In the genomic region with DNA sequence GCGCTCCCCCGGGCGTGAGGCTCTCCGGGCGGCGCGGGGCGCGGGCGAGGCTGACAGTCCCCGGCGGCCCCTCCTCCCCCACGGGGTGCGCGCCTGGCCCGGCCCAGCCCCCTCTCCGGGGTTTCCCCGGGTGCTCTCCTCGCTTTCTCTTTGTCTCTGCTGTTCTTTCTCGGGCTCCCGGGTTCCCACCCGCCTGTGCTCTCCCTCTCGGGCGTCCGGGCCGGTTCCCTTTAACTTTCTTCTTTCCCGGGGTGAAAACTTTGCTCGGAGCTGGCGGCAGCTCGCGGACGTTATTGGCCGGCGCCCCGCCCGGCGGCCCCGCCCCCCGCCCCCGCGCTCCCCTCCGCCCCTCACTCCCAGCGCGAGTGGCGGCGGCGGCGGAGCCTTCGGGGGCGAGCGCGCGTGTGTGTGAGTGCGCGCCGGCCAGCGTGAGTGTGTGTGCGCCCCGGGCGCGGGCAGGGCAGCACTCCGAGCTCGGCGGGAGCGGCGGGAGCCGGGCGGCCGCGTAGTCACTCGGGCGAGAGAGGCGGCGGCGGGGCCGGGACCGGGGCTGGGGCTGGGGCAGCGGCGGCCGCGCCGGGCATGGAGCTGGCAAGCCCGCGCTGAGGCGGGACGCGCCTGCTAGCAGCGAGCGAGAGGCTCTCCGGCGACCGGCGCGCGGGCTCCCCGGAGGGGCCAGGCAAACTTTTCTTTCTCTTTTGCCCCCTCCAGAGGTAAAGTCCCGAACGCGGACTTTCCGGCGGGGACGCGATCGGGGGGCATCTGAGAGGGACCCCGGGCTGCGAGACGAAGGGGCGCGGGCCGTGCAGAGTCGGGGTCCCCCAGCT, we compare ENCODE assay signal across 8 cellular contexts. TPM values are rescaled to one million over a fixed set of nuclear protein-coding genes. Genes with fewer than 3 reads are reported as not detected.
A peak's percentile ranks its signal among the peaks of the same experiment; 100 is the strongest.
DNase-seq lines count a peak whose midpoint lies in the region; ATAC-seq and TF ChIP-seq lines count a peak whose summit lies in the region.

Gene NTN1, plus strand, starts transcription at position 353 of the 827 bp plus-strand sequence. CDS start 864 bp downstream, outside the sequence.

- peak within 1 kb of the TSS; percentile 91 for H3K4me2 ChIP-seq in HCT116 (ENCODE audit: low read length)

- H3K79me2 ChIP-seq in HCT116 (ENCODE audit: insufficient read depth, low read length): no peaks in the 10 kb centered on the region

- H3K4me1 Mint-ChIP-seq in activated naive CD4-positive, alpha-beta T cell treated with anti-CD3 and anti-CD28 coated beads, Interleukin-2, amount 50 U/mL, for 24 hours: peaks cover 17% of the 10 kb centered on the region
- H3K4me1 Mint-ChIP-seq in progenitor cell of endocrine pancreas (ENCODE audit: low read depth): peaks cover 2% of the 10 kb centered on the region

- H2AFZ ChIP-seq in HCT116 (ENCODE audit: low read depth, low read length, poor library complexity, severe bottlenecking): peak within 1 kb of the TSS; percentile 82

- H3K9ac ChIP-seq in HCT116 (ENCODE audit: low read length): peak within 1 kb of the TSS; percentile 46

- H3K27ac ChIP-seq in HCT116 (ENCODE audit: low read depth, low read length) (peak within 1 kb of the TSS; percentile 22; the same call in 1 of the 2 replicates), uterus (peak within 1 kb of the TSS; percentile 67 to 71)

- H3K27me3 Mint-ChIP-seq in activated naive CD4-positive, alpha-beta T cell treated with anti-CD3 and anti-CD28 coated beads, Interleukin-2, amount 50 U/mL, for 24 hours: peaks cover 39% of the 10 kb centered on the region
- H3K27me3 Mint-ChIP-seq in progenitor cell of endocrine pancreas: peaks cover 58% of the 10 kb centered on the region

- H3K9me2 ChIP-seq in HCT116 (ENCODE audit: insufficient read depth): no peaks in the 10 kb centered on the region

- H3K36me3 ChIP-seq in HCT116 (ENCODE audit: control insufficient read depth in 1 of 2, insufficient read depth in 2 of 2, low read length in 2 of 2) (no peaks in the 10 kb centered on the region), uterus (no peaks in the 10 kb centered on the region)

- H3K9me3 ChIP-seq in HCT116 (ENCODE audit: control insufficient read depth in 1 of 2, insufficient read depth in 1 of 2, low read depth in 1 of 2, low read length in 2 of 2) (no peaks in the 10 kb centered on the region), uterus (no peaks in the 10 kb centered on the region)

- no TSS peak for BruUV-seq in HCT116 (replicated peaks; lab: Mats Ljungman, UMichigan)

- no peak for TF ChIP-seq RAD21 in HCT116 (IDR thresholded peaks at IDR 0.05; ENCODE audit: low read depth)

- no peaks in the 10 kb centered on the region for H4K20me1 ChIP-seq in HCT116 (ENCODE audit: insufficient read depth)

- no peak for TF ChIP-seq CTCF in HCT116 (IDR thresholded peaks at IDR 0.05 in 2 of 3, conservative IDR thresholded peaks at IDR 0.05 in 1 of 3; ENCODE audit: borderline replicate concordance in 1 of 3, insufficient read depth in 1 of 3, low read depth in 2 of 3, low read length in 2 of 3)
- TF ChIP-seq CTCF in progenitor cell of endocrine pancreas (IDR thresholded peaks at IDR 0.05; ENCODE audit: unreplicated experiment): no peak
- TF ChIP-seq CTCF in uterus (IDR thresholded peaks at IDR 0.05): no peak

- ATAC-seq in HCT116: peak; percentile 82

- peaks cover 12 to 26% of the 10 kb centered on the region in 2 experiments; a peak in 3 of 4 replicates for H3K4me1 ChIP-seq in HCT116 (ENCODE audit: control insufficient read depth in 1 of 2, insufficient read depth in 2 of 2, low read length in 2 of 2)
- H3K4me1 ChIP-seq in uterus: peaks cover 0 to 8% of the 10 kb centered on the region in 2 donors

- DNase-seq in EH (ENCODE audit: low read depth): peak; percentile 21
- DNase-seq in HCT116 (ENCODE audit: low read depth, low spot score): no peak
- peak; percentile 74 for DNase-seq in OCI-M1 (lab: John Stamatoyannopoulos, UW)
- no peak for DNase-seq in cardiac septum (ENCODE audit: low spot score)
- DNase-seq in progenitor cell of endocrine pancreas (ENCODE audit: low spot score, unreplicated experiment): peak; percentile 46
- peak; percentile 54 to 55 for DNase-seq in uterus
- DNase-seq in GOT3 (lab: John Stamatoyannopoulos, UW): no peak

- H3K36me3 Mint-ChIP-seq in activated naive CD4-positive, alpha-beta T cell treated with anti-CD3 and anti-CD28 coated beads, Interleukin-2, amount 50 U/mL, for 24 hours: no peaks in the 10 kb centered on the region
- H3K36me3 Mint-ChIP-seq in progenitor cell of endocrine pancreas (ENCODE audit: insufficient read depth): no peaks in the 10 kb centered on the region

- RAD21 ChIA-PET in HCT116 (lab: Charles Lee; ENCODE audit: low non-redundant PET in 1 of 2, low total read pairs in 2 of 2, uncharacterized antibody in 2 of 2, unreplicated experiment in 2 of 2): no interaction called here

- TF ChIP-seq POLR2A in HCT116 (IDR thresholded peaks at IDR 0.05; ENCODE audit: borderline replicate concordance, extremely low read depth, insufficient read depth, insufficient read length) (no peak), uterus (IDR thresholded peaks at IDR 0.05) (peak in 1 of 2 donors; percentile 27)

- intact Hi-C loops in HCT116 (cut with micrococcal nuclease): no loop called here
- intact Hi-C loops in cardiac septum (cut with DNase I): loop anchor here (5.0 kb wide), 2 partner anchors 46 to 221 kb away; no protein-coding TSS in a partner anchor
- intact Hi-C loops in uterus (cut with DNase I; ENCODE audit: low total_unique reads): no loop called here

- H3K4me3 ChIP-seq in HCT116 (replicated peaks in 1 of 2; ENCODE audit: low read depth in 1 of 2, low read length in 2 of 2): peak within 1 kb of the TSS; percentile 47 to 60
- H3K4me3 ChIP-seq in uterus: peak within 1 kb of the TSS; percentile 48 to 58

- CTCF ChIA-PET in HCT116 (lab: Charles Lee): no interaction called here

- H3K27me3 ChIP-seq in HCT116 (ENCODE audit: insufficient read depth, low read length): peaks cover 3% of the 10 kb centered on the region; the same call in 1 of the 2 replicates
- H3K27me3 ChIP-seq in uterus: peaks cover 0 to 2% of the 10 kb centered on the region in 2 donors

- POLR2A ChIA-PET in HCT116 (lab: Charles Lee): no interaction called here

- no peaks in the 10 kb centered on the region for H3K9me3 Mint-ChIP-seq in activated naive CD4-positive, alpha-beta T cell treated with anti-CD3 and anti-CD28 coated beads, Interleukin-2, amount 50 U/mL, for 24 hours
- H3K9me3 Mint-ChIP-seq in progenitor cell of endocrine pancreas (ENCODE audit: low read depth): no peaks in the 10 kb centered on the region

- H3K4me3 Mint-ChIP-seq in activated naive CD4-positive, alpha-beta T cell treated with anti-CD3 and anti-CD28 coated beads, Interleukin-2, amount 50 U/mL, for 24 hours: peak within 1 kb of the TSS; percentile 82
- H3K4me3 Mint-ChIP-seq in progenitor cell of endocrine pancreas (ENCODE audit: low read depth): peak within 1 kb of the TSS; percentile 73

- no peak within 1 kb of the TSS for H3K27ac Mint-ChIP-seq in activated naive CD4-positive, alpha-beta T cell treated with anti-CD3 and anti-CD28 coated beads, Interleukin-2, amount 50 U/mL, for 24 hours
- no peak within 1 kb of the TSS for H3K27ac Mint-ChIP-seq in progenitor cell of endocrine pancreas

TF ChIP-seq in HCT116, 20 proteins besides CTCF, POLR2A, EP300 and RAD21 (continues in another document):
- TF ChIP-seq EGR1 (IDR thresholded peaks at IDR 0.05; ENCODE audit: low read depth): peak; percentile 52; the same call in 1 of the 2 replicates
- no peak for TF ChIP-seq FOSL1 (IDR thresholded peaks at IDR 0.05; ENCODE audit: low read depth)
- TF ChIP-seq EZH2 (IDR thresholded peaks at IDR 0.05): no peak
- no peak for TF ChIP-seq SIN3A (IDR thresholded peaks at IDR 0.05; ENCODE audit: low read depth)
- TF ChIP-seq, protein P1, sequence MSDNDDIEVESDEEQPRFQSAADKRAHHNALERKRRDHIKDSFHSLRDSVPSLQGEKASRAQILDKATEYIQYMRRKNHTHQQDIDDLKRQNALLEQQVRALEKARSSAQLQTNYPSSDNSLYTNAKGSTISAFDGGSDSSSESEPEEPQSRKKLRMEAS (IDR thresholded peaks at IDR 0.05): no peak
- TF ChIP-seq ZFX (IDR thresholded peaks at IDR 0.05): no peak
- no peak for TF ChIP-seq JUND (IDR thresholded peaks at IDR 0.05)
- no peak for TF ChIP-seq ELF1 (IDR thresholded peaks at IDR 0.05; ENCODE audit: borderline replicate concordance, low read depth)
- TF ChIP-seq REST (IDR thresholded peaks at IDR 0.05; ENCODE audit: low read depth): no peak
- TF ChIP-seq TCF7L2 (IDR thresholded peaks at IDR 0.05; ENCODE audit: borderline replicate concordance, extremely low read depth, insufficient read depth, insufficient read length): peak; percentile 4
- no peak for TF ChIP-seq SRF (IDR thresholded peaks at IDR 0.05; ENCODE audit: low read depth)
- TF ChIP-seq CEBPB (IDR thresholded peaks at IDR 0.05; ENCODE audit: low read depth): no peak
- TF ChIP-seq ZNF274 (IDR thresholded peaks at IDR 0.05; ENCODE audit: low read depth, low read length): no peak
- TF ChIP-seq CBX3 (IDR thresholded peaks at IDR 0.05; ENCODE audit: low read depth): no peak

RNA-seq across cellular contexts. Expression of gene NTN1, which starts in this region (rescaled TPM):
- total RNA-seq in HCT116 (2021; ENCODE audit: unreplicated experiment): 4.2 TPM
- 3.3 and 4.1 TPM in 2 replicates for polyA plus RNA-seq in HCT116 (2012)
- 11.5 TPM for total RNA-seq in cardiac septum
- total RNA-seq in progenitor cell of endocrine pancreas: 3.3 and 4.4 TPM in 2 replicates
- total RNA-seq in uterus: 10 to 100 TPM in 2 of 4 donors, 1 to 10 TPM in 2; 3.3 to 19.2 (median 10.4) TPM

Comparison
In these comparisons a context has a peak if more than half of its experiments do, and no peak if none do; other contexts are left out.
1. DNase-seq: peak in EH (single experiment), OCI-M1 (single experiment), progenitor cell of endocrine pancreas (single experiment) and uterus (2 of 2); none in HCT116 (single experiment), cardiac septum (single experiment) and GOT3 (single experiment).